Comparison of ENCODE assay signal across 34 cellular contexts in genomic region chr12:38488866-38489265, GRCh38.
"Had no signal": no experiment of that assay in that cellular context is flagged by ENCODE, and none has a peak within 500 bp of the region (broad histone marks: within the 10 kb centered on the region; RNA-seq: fewer than 3 reads in every experiment).

No MANE protein-coding gene starts in this region.

- H3K36me3 ChIP-seq: MG63 had no signal

- H3K9me3 ChIP-seq: MG63 had no signal

- H3K4me3 ChIP-seq: MG63 had no signal

- H3K27me3 ChIP-seq: MG63 had no signal

- DNase-seq: Karpas-422, Kasumi-1, MG63, MM.1S, MV-4-11, NCI-H1048, NCI-H1092, NCI-H1092 treated with DMSO at 0.1 percent for 48 hours, NCI-H1105, NCI-H1105 treated with DMSO at 0.1 percent for 48 hours, NCI-H1417, NCI-H1417 treated with DMSO at 0.1 percent for 48 hours, NCI-H1436, NCI-H1436 treated with DMSO at 0.1 percent for 48 hours, NCI-H146, NCI-H1694, NCI-H1694 treated with DMSO at 0.1 percent for 48 hours, NCI-H187, NCI-H187 treated with DMSO at 0.1 percent for 48 hours, NCI-H1930, NCI-H2029, NCI-H2029 treated with DMSO at 0.1 percent for 48 hours, NCI-H2081, NCI-H2081 treated with DMSO at 0.1 percent for 48 hours, NCI-H2107, NCI-H2171, NCI-H2171 treated with DMSO at 0.1 percent for 48 hours, NCI-H2227 treated with DMSO at 0.1 percent for 48 hours, NCI-H226, NCI-H345, NCI-H446, NCI-H446 treated with DMSO at 0.1 percent for 48 hours, NCI-H510A, NCI-H510A treated with DMSO at 0.1 percent for 48 hours had no signal
